ENCODE assay signal across 8 cellular contexts in the genomic region with DNA sequence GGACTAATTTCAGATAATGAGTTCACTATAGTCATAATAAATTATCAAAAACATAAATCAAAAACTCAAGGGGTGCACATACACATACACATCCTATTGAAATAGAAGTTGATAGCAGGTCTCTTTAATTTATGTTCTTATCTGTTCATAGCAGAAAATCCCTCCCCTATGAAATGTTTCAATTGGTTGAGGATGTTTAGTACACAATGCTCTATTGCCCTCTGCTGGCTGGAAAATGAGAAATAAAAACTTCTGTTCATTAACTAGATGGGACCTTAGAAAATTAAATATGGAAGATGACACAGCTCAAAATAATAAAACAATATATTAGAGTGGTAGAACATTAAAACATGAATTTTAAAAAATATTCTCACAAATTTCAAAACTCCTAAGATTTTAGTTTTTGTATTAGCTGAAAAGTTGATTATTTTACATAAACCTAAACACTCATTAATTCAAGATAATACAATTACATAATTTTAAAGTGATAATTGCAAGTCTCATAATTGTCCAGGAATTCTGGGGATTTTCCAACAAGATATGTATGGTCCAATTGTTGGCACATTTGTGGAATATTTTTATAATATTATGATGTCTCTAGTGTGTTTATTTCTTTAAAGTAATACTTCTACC.
A peak's percentile ranks its signal among the peaks of the same experiment; 100 is the strongest.
DNase-seq lines count a peak whose midpoint lies in the region; ATAC-seq and TF ChIP-seq lines count a peak whose summit lies in the region.

No MANE protein-coding gene starts in this region.

- H3K4me1 Mint-ChIP-seq in MCF 10A (ENCODE audit: insufficient read depth, unreplicated experiment) (no peaks in the 10 kb centered on the region), immature natural killer cell (no peaks in the 10 kb centered on the region)

- no peak overlapping the region for H3K4me3 Mint-ChIP-seq in MCF 10A (ENCODE audit: unreplicated experiment)
- no peak overlapping the region for H3K4me3 Mint-ChIP-seq in immature natural killer cell

- POLR2A ChIA-PET in MCF 10A (lab: Yijun Ruan, JAX), result interaction anchor here (1.1 to 2.7 kb wide), 3 partner anchors 10 to 15 kb away, joined by 3 to 17 read pairs (median 3); no protein-coding TSS in a partner anchor

- intact Hi-C loops in MCF 10A (cut with micrococcal nuclease), result loop anchor here (1.0 to 2.0 kb wide), 3 partner anchors 45 to 374 kb away; no protein-coding TSS in a partner anchor

- no peaks in the 10 kb centered on the region for H3K9me3 Mint-ChIP-seq in MCF 10A (ENCODE audit: unreplicated experiment)
- peaks cover 0 to 20% (median 4%) of the 10 kb centered on the region in 6 donors for H3K9me3 Mint-ChIP-seq in immature natural killer cell

- BruUV-seq in MCF 10A (replicated peaks; lab: Mats Ljungman, UMichigan), result no TSS peak

- ATAC-seq in HG02642 (IDR thresholded peaks at IDR 0.05; ENCODE audit: poor library complexity, unreplicated experiment) (peak; percentile 72), GM21723 (IDR thresholded peaks at IDR 0.05; ENCODE audit: unreplicated experiment) (no peak), GM19455 (IDR thresholded peaks at IDR 0.05; ENCODE audit: unreplicated experiment) (no peak)

- H3K27me3 Mint-ChIP-seq in MCF 10A (ENCODE audit: insufficient read depth, unreplicated experiment) (no peaks in the 10 kb centered on the region), immature natural killer cell (ENCODE audit: low read depth in 3 of 3) (no peaks in the 10 kb centered on the region)

- CTCF ChIA-PET in MCF 10A (lab: Yijun Ruan, JAX), result interaction anchor here (0.7 to 2.9 kb wide), 13 partner anchors 8 to 1994 kb away, joined by 3 to 21 read pairs (median 4); no protein-coding TSS in a partner anchor

- TF ChIP-seq CTCF in GM10266 (IDR thresholded peaks at IDR 0.05; ENCODE audit: control insufficient read depth, insufficient read depth, low read depth, missing control alignments) (peak; percentile 48), MCF 10A (IDR thresholded peaks at IDR 0.05; ENCODE audit: unreplicated experiment) (peak; percentile 53)

- H3K36me3 Mint-ChIP-seq in MCF 10A (ENCODE audit: insufficient read depth, unreplicated experiment), result no peaks in the 10 kb centered on the region
- H3K36me3 Mint-ChIP-seq in immature natural killer cell, result no peaks in the 10 kb centered on the region

- no peak overlapping the region for H3K27ac Mint-ChIP-seq in MCF 10A (ENCODE audit: low read depth, unreplicated experiment)
- H3K27ac Mint-ChIP-seq in immature natural killer cell, result no peak overlapping the region

- DNase-seq in GM10266 (ENCODE audit: extremely low spot score), result no peak
- DNase-seq in NCI-H345 treated with DMSO at 0.1 percent for 48 hours (lab: John Stamatoyannopoulos, UW; ENCODE audit: unreplicated experiment), result peak; percentile 30
- DNase-seq in MCF 10A (ENCODE audit: unreplicated experiment), result peak; percentile 66
- peak; percentile 83 for DNase-seq in medulla oblongata (ENCODE audit: extremely low spot score)
- no peak for DNase-seq in immature natural killer cell

Comparison
In these comparisons a context has a peak if more than half of its experiments do, and no peak if none do; other contexts are left out.
1. DNase-seq: peak in NCI-H345 treated with DMSO at 0.1 percent for 48 hours (single experiment), MCF 10A (single experiment) and medulla oblongata (single experiment); none in GM10266 (single experiment) and immature natural killer cell (0 of 3).